Comparison of ENCODE assay signal across 28 cellular contexts in genomic region chr1:202310071-202310725, GRCh38.
"Had no signal": no experiment of that assay in that cellular context is flagged by ENCODE, and none has a peak within 500 bp of the region (broad histone marks: within the 10 kb centered on the region; RNA-seq: fewer than 3 reads in every experiment).

No MANE protein-coding gene starts in this region.

- H3K36me3 Mint-ChIP-seq: activated CD4-positive, alpha-beta memory T cell treated with anti-CD3 and anti-CD28 coated beads for 36 hours; activated naive CD4-positive, alpha-beta T cell treated with anti-CD3 and anti-CD28 coated beads, Interleukin-2, amount 10 ng/mL, durations not matched to agents 7 days and 5 days; activated naive CD8-positive, alpha-beta T cell treated with anti-CD3 and anti-CD28 coated beads for 36 hours had no signal

- H3K27ac ChIP-seq: KMS-11, RWPE1, SJCRH30, VCaP had no signal

- H3K4me3 ChIP-seq: SJCRH30 had no signal

- H3K36me3 ChIP-seq: SJCRH30 had no signal

- H3K27ac Mint-ChIP-seq: activated CD4-positive, alpha-beta memory T cell treated with anti-CD3 and anti-CD28 coated beads for 36 hours; activated CD4-positive, alpha-beta T cell treated with anti-CD3 and anti-CD28 coated beads, Interleukin-2, amount 10 ng/mL, durations not matched to agents 7 days and 5 days; activated naive CD4-positive, alpha-beta T cell treated with anti-CD3 and anti-CD28 coated beads, Interleukin-2, amount 10 ng/mL, durations not matched to agents 7 days and 5 days; activated naive CD8-positive, alpha-beta T cell treated with anti-CD3 and anti-CD28 coated beads for 36 hours; activated T-helper 2 cell treated with anti-CD3 and anti-CD28 coated beads, Interferon-gamma antibody, Interleukin-2, Interleukin-4, amounts not matched to agents 10 μg/mL and 5 μg/mL and 100 μg/mL, durations not matched to agents 14 hours and 24 hours and 36 hours had no signal

- ATAC-seq: activated T-cell treated with anti-CD3 and anti-CD28 coated beads, Interleukin-2, amount 50 U/mL, for 4 hours; Panc1 had no signal

- H3K9me3 ChIP-seq: SJCRH30, SK-N-SH had no signal

- DNase-seq: activated CD4-positive, alpha-beta memory T cell treated with anti-CD3 and anti-CD28 coated beads for 36 hours; activated CD4-positive, alpha-beta T cell treated with anti-CD3 and anti-CD28 coated beads, Interleukin-2, amount 10 ng/mL, durations not matched to agents 7 days and 5 days; activated CD4-positive, CD25-positive, alpha-beta regulatory T cell; activated CD8-positive, alpha-beta memory T cell treated with anti-CD3 and anti-CD28 coated beads for 24 hours; activated gamma-delta T cell treated with Interleukin-2 at 50 U/mL for 16 hours; activated naive CD4-positive, alpha-beta T cell treated with anti-CD3 and anti-CD28 coated beads, Interleukin-2, amount 10 ng/mL, durations not matched to agents 7 days and 5 days; activated naive CD8-positive, alpha-beta T cell treated with anti-CD3 and anti-CD28 coated beads for 36 hours; activated T-cell treated with anti-CD3 and anti-CD28 coated beads, Interleukin-2, amount 50 U/mL, for 4 hours; cerebellar nuclear complex; MM.1S; NCI-H1105; NCI-H1436; NCI-H1694 treated with DMSO at 0.1 percent for 48 hours; NCI-H2081; NCI-H2227 treated with DMSO at 0.1 percent for 48 hours; NCI-H446 treated with DMSO at 0.1 percent for 48 hours; NCI-H526 treated with DMSO at 0.1 percent for 48 hours; NK-92 treated with Interleukin-12 subunit alpha and Interleukin-12 subunit beta, amount 100 ng/mL, for 24 hours; OCI-M1; Right ventricle myocardium superior; SJCRH30; SK-N-SH; T-helper 1 cell had no signal

- H3K9me3 Mint-ChIP-seq: activated CD4-positive, alpha-beta memory T cell treated with anti-CD3 and anti-CD28 coated beads for 36 hours; activated CD4-positive, alpha-beta T cell treated with anti-CD3 and anti-CD28 coated beads, Interleukin-2, amount 10 ng/mL, durations not matched to agents 7 days and 5 days; activated naive CD4-positive, alpha-beta T cell treated with anti-CD3 and anti-CD28 coated beads, Interleukin-2, amount 10 ng/mL, durations not matched to agents 7 days and 5 days; activated naive CD8-positive, alpha-beta T cell treated with anti-CD3 and anti-CD28 coated beads for 36 hours; activated T-cell treated with anti-CD3 and anti-CD28 coated beads, Interleukin-2, amount 50 U/mL, for 4 hours; activated T-helper 2 cell treated with anti-CD3 and anti-CD28 coated beads, Interferon-gamma antibody, Interleukin-2, Interleukin-4, amounts not matched to agents 10 μg/mL and 5 μg/mL and 100 μg/mL, durations not matched to agents 14 hours and 24 hours and 36 hours had no signal

- H3K4me3 Mint-ChIP-seq: activated CD4-positive, alpha-beta memory T cell treated with anti-CD3 and anti-CD28 coated beads for 36 hours; activated CD4-positive, alpha-beta T cell treated with anti-CD3 and anti-CD28 coated beads, Interleukin-2, amount 10 ng/mL, durations not matched to agents 7 days and 5 days; activated naive CD4-positive, alpha-beta T cell treated with anti-CD3 and anti-CD28 coated beads, Interleukin-2, amount 10 ng/mL, durations not matched to agents 7 days and 5 days; activated naive CD8-positive, alpha-beta T cell treated with anti-CD3 and anti-CD28 coated beads for 36 hours; activated T-cell treated with anti-CD3 and anti-CD28 coated beads, Interleukin-2, amount 50 U/mL, for 4 hours had no signal
